Comparison of ENCODE assay signal across 17 cellular contexts in the genomic region with DNA sequence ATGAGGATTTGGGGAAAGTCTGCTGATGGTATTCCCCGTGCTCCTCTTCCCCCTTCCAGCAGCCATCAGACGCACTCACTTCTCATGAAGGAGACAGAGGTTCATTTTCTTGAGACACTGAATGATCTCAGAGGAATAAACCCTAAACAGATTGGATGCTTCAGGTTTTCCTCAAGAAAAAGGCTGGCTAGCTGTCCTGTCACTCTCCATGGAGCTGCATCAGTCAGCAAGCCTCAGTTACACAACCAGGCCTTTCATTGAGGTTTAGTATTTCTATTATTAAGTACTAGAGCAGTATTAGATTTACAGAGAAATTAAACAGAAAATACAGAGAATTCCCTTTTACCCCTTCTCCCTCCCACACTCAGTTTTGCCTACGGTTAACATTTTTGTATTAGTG.
DNase-seq lines count a peak whose midpoint lies in the region; ATAC-seq and TF ChIP-seq lines count a peak whose summit lies in the region.
"Had no signal": no experiment of that assay in that cellular context is flagged by ENCODE, and none has a peak within 500 bp of the region (broad histone marks: within the 10 kb centered on the region; RNA-seq: fewer than 3 reads in every experiment).

No MANE protein-coding gene starts in this region.

- no peak overlapping the region for H3K27ac ChIP-seq in right cardiac atrium (ENCODE audit: low read length)
- no peak overlapping the region for H3K27ac ChIP-seq in right atrium auricular region
- H3K27ac ChIP-seq: 22Rv1; A549; BLaER1 treated with 17β-estradiol and CSF1 and Interleukin-3, amounts not matched to agents 10 nM and 100 nM; C4-2B had no signal

- H3K36me3 ChIP-seq in right atrium auricular region, result no peaks in the 10 kb centered on the region

- H3K4me1 ChIP-seq in right cardiac atrium (ENCODE audit: control insufficient read depth, insufficient read depth, low read length) (no peaks in the 10 kb centered on the region), right atrium auricular region (no peaks in the 10 kb centered on the region)
- H3K4me1 ChIP-seq: A549, Caco-2 had no signal

- intact Hi-C loops in Right ventricle myocardium inferior (cut with DNase I) (no loop called here), cardiac septum (cut with DNase I) (no loop called here), right cardiac atrium (cut with DNase I) (no loop called here)

- ATAC-seq in Right ventricle myocardium inferior (peak; percentile 68), right cardiac atrium (peak; percentile 34 to 55)
- ATAC-seq: A549; CD8-positive, alpha-beta T cell had no signal

- WGBS in right cardiac atrium, result 69% methylated on average over 3 of the region's 3 CpGs

- H3K9me3 ChIP-seq in right cardiac atrium (ENCODE audit: control insufficient read depth, low read length), result no peaks in the 10 kb centered on the region
- H3K9me3 ChIP-seq in right atrium auricular region, result no peaks in the 10 kb centered on the region
- H3K9me3 ChIP-seq: A549; BLaER1 treated with 17β-estradiol and CSF1 and Interleukin-3, amounts not matched to agents 10 nM and 100 nM; Caco-2 had no signal

- H3K4me3 ChIP-seq in right cardiac atrium (ENCODE audit: low read length) (no peak overlapping the region), right atrium auricular region (no peak overlapping the region), fibroblast of pulmonary artery (replicated peaks; ENCODE audit: low read depth, low read length) (no peak overlapping the region)
- H3K4me3 ChIP-seq: A549; BLaER1 treated with 17β-estradiol and CSF1 and Interleukin-3, amounts not matched to agents 10 nM and 100 nM had no signal

- DNase-seq in Right ventricle myocardium inferior (ENCODE audit: missing footprints), result no peak
- DNase-seq in cardiac septum (ENCODE audit: low spot score), result no peak
- no peak for DNase-seq in right cardiac atrium
- DNase-seq in right atrium auricular region (ENCODE audit: low spot score), result no peak
- peak; percentile 3 for DNase-seq in fibroblast of pulmonary artery (ENCODE audit: low read depth)
- DNase-seq in NK-92 treated with Interleukin-12 subunit alpha and Interleukin-12 subunit beta, amount 100 ng/mL, for 24 hours (lab: John Stamatoyannopoulos, UW), result no peak
- DNase-seq: AML-193; Caco-2; Calu3; CD4-positive, alpha-beta T cell; CD8-positive, alpha-beta T cell; DMS79 treated with DMSO at 0.1 percent for 48 hours; GF-D8 had no signal

- TF ChIP-seq CTCF in right atrium auricular region (IDR thresholded peaks at IDR 0.05), result no peak
- TF ChIP-seq CTCF in fibroblast of pulmonary artery (IDR thresholded peaks at IDR 0.05; ENCODE audit: low read length, missing control alignments), result no peak

- H3K27me3 ChIP-seq in right cardiac atrium (ENCODE audit: control insufficient read depth, insufficient read depth) (no peaks in the 10 kb centered on the region), right atrium auricular region (no peaks in the 10 kb centered on the region)
- H3K27me3 ChIP-seq: BLaER1 treated with 17β-estradiol and CSF1 and Interleukin-3, amounts not matched to agents 10 nM and 100 nM had no signal
